In the genomic region with DNA sequence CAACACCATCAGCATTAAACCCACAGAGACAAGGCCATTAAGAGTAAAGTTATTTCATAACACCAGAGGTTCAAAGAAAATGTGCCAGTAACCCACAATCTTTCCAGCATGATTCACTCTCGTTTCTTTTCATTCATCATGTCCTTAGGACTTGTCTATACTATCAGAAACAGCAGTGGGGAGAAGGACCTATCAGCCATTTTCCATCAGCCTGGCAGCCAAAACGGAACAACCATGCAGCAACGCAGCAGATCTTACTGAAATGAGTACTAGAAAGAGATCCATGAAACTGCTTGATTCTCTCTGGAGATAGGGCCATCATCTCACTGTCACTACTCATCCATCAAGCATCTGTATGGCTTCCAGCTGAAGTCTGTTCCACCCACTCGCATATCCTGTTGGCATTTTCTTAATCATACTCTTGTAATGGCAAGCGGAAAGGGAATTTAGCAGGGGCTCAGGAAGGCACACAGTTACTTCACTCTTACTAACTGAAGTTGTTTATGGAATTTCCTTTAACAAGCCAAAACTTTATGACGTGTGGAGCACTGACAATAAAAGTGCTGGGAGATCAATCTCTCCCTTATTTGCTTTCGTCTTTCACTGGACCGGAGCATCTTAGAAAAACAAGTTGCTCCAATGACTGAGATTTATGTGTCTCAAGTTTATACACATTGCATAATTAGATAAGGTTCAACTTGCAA, we compare ENCODE assay signal across 14 cellular contexts.
DNase-seq lines count a peak whose midpoint lies in the region; ATAC-seq, FAIRE-seq and TF ChIP-seq lines count a peak whose summit lies in the region.
"Had no signal": no experiment of that assay in that cellular context is flagged by ENCODE, and none has a peak within 500 bp of the region (broad histone marks: within the 10 kb centered on the region; RNA-seq: fewer than 3 reads in every experiment).

No MANE protein-coding gene starts in this region.

- no peaks in the 10 kb centered on the region for H3K27me3 ChIP-seq in Caco-2 (replicated peaks; ENCODE audit: control insufficient read depth, insufficient read depth, low read length)
- H3K27me3 ChIP-seq in ectodermal cell (ENCODE audit: control insufficient read depth, insufficient read depth, low read length, poor library complexity, severe bottlenecking): no peaks in the 10 kb centered on the region
- no peaks in the 10 kb centered on the region for H3K27me3 ChIP-seq in osteoblast (ENCODE audit: insufficient read depth, low read length)
- H3K27me3 ChIP-seq: testis had no signal

- DNase-seq in Caco-2 (no peak), HTR-8/SVneo (ENCODE audit: insufficient read length, low spot score) (peak; percentile 48), osteoblast (ENCODE audit: insufficient read length, low spot score, missing footprints) (peak; percentile 55), Kasumi-1 (lab: John Stamatoyannopoulos, UW) (no peak)
- DNase-seq: activated CD8-positive, alpha-beta memory T cell treated with anti-CD3 and anti-CD28 coated beads, Interleukin-2, amount 50 U/mL, for 4 hours; effector CD8-positive, alpha-beta T cell; left colon; NCI-H345; testis had no signal

- intact Hi-C loops in Caco-2 (cut with micrococcal nuclease; ENCODE audit: unreplicated experiment): no loop called here

- POLR2A ChIA-PET in Caco-2 (lab: Charles Lee): no interaction called here

- H3K9me3 ChIP-seq in Caco-2 (no peaks in the 10 kb centered on the region), ectodermal cell (ENCODE audit: control insufficient read depth, low read length) (no peaks in the 10 kb centered on the region), osteoblast (ENCODE audit: low read depth, low read length) (no peaks in the 10 kb centered on the region)
- H3K9me3 ChIP-seq: testis had no signal

- no peak for FAIRE-seq in HTR-8/SVneo (lab: Jason Lieb, UNC)

- ATAC-seq in stimulated activated memory B cell treated with anti-CD40 and anti-IgM and Interleukin-4, amounts not matched to agents 10 μg/mL and 1 μg/mL and 100 μg/mL, for 72 hours: no peak
- no peak for ATAC-seq in HG03521 (IDR thresholded peaks at IDR 0.05; ENCODE audit: unreplicated experiment)
- ATAC-seq in HG03196 (IDR thresholded peaks at IDR 0.05; ENCODE audit: unreplicated experiment): no peak
- ATAC-seq: left colon had no signal

- no peaks in the 10 kb centered on the region for H3K36me3 ChIP-seq in Caco-2 (ENCODE audit: control insufficient read depth, insufficient read depth, low read length)
- peaks cover 19% of the 10 kb centered on the region for H3K36me3 ChIP-seq in ectodermal cell (ENCODE audit: control insufficient read depth, insufficient read depth, low read length)
- H3K36me3 ChIP-seq in osteoblast (ENCODE audit: insufficient read depth, low read length): no peaks in the 10 kb centered on the region

- H3K4me1 Mint-ChIP-seq in Caco-2 (ENCODE audit: low read depth, unreplicated experiment): peaks cover 28% of the 10 kb centered on the region
- peaks cover 17% of the 10 kb centered on the region for H3K4me1 Mint-ChIP-seq in stimulated activated memory B cell treated with anti-CD40 and anti-IgM and Interleukin-4, amounts not matched to agents 10 μg/mL and 1 μg/mL and 100 μg/mL, for 72 hours

- H3K36me3 Mint-ChIP-seq in Caco-2 (ENCODE audit: insufficient read depth, unreplicated experiment): peaks cover 50% of the 10 kb centered on the region
- no peaks in the 10 kb centered on the region for H3K36me3 Mint-ChIP-seq in stimulated activated memory B cell treated with anti-CD40 and anti-IgM and Interleukin-4, amounts not matched to agents 10 μg/mL and 1 μg/mL and 100 μg/mL, for 72 hours

- H3K27ac Mint-ChIP-seq in Caco-2 (ENCODE audit: unreplicated experiment): peak overlapping the region; percentile 5
- H3K27ac Mint-ChIP-seq in stimulated activated memory B cell treated with anti-CD40 and anti-IgM and Interleukin-4, amounts not matched to agents 10 μg/mL and 1 μg/mL and 100 μg/mL, for 72 hours: no peak overlapping the region

- CTCF ChIA-PET in Caco-2 (lab: Charles Lee): no interaction called here

- TF ChIP-seq CTCF in Caco-2 (IDR thresholded peaks at IDR 0.05; ENCODE audit: insufficient read depth in 1 of 2, low read depth in 1 of 2, low read length in 1 of 2, severe bottlenecking in 1 of 2, unreplicated experiment in 1 of 2) (no peak), osteoblast (IDR thresholded peaks at IDR 0.05; ENCODE audit: extremely low read depth, low read depth, low read length) (no peak)

- H3K4me3 Mint-ChIP-seq in Caco-2 (ENCODE audit: unreplicated experiment): no peak overlapping the region
- H3K4me3 Mint-ChIP-seq in stimulated activated memory B cell treated with anti-CD40 and anti-IgM and Interleukin-4, amounts not matched to agents 10 μg/mL and 1 μg/mL and 100 μg/mL, for 72 hours: no peak overlapping the region

- H3K9me3 Mint-ChIP-seq in Caco-2 (ENCODE audit: unreplicated experiment): no peaks in the 10 kb centered on the region
- H3K9me3 Mint-ChIP-seq in stimulated activated memory B cell treated with anti-CD40 and anti-IgM and Interleukin-4, amounts not matched to agents 10 μg/mL and 1 μg/mL and 100 μg/mL, for 72 hours: no peaks in the 10 kb centered on the region

- BruUV-seq in Caco-2 (replicated peaks; lab: Mats Ljungman, UMichigan): no TSS peak

- 93% methylated on average over 8 of the region's 8 CpGs for WGBS in ectodermal cell, 2 experiments

- no peaks in the 10 kb centered on the region for H3K79me2 ChIP-seq in osteoblast (ENCODE audit: insufficient read depth, low read length)

- H3K4me2 ChIP-seq in osteoblast (ENCODE audit: insufficient read depth, low read length): peak overlapping the region; percentile 85

- peak overlapping the region; percentile 85 for H2AFZ ChIP-seq in osteoblast (ENCODE audit: low read length)

- H3K27ac ChIP-seq in ectodermal cell (ENCODE audit: insufficient read depth, low read depth, low read length, poor library complexity, severe bottlenecking): peak overlapping the region; percentile 20
- peak overlapping the region; percentile 84 for H3K27ac ChIP-seq in osteoblast (ENCODE audit: low read depth, low read length)
- H3K27ac ChIP-seq: skin epidermis, testis had no signal

- no peaks in the 10 kb centered on the region for H4K20me1 ChIP-seq in osteoblast (ENCODE audit: insufficient read depth, low read length)

- H3K4me3 ChIP-seq in Caco-2 (ENCODE audit: low read depth, low read length): no peak overlapping the region
- no peak overlapping the region for H3K4me3 ChIP-seq in ectodermal cell (ENCODE audit: insufficient read depth, low read depth, low read length)
- peak overlapping the region; percentile 63 for H3K4me3 ChIP-seq in osteoblast (ENCODE audit: insufficient read depth, low read length)
- H3K4me3 ChIP-seq: skin epidermis, testis had no signal

- H3K4me1 ChIP-seq in Caco-2 (peaks cover 24% of the 10 kb centered on the region), ectodermal cell (ENCODE audit: control insufficient read depth, insufficient read depth, low read length) (peaks cover 34% of the 10 kb centered on the region), osteoblast (ENCODE audit: insufficient read depth, low read length) (peaks cover 23% of the 10 kb centered on the region)
- H3K4me1 ChIP-seq: testis had no signal

- no peaks in the 10 kb centered on the region for H3K27me3 Mint-ChIP-seq in Caco-2 (ENCODE audit: insufficient read depth, unreplicated experiment)
- H3K27me3 Mint-ChIP-seq in stimulated activated memory B cell treated with anti-CD40 and anti-IgM and Interleukin-4, amounts not matched to agents 10 μg/mL and 1 μg/mL and 100 μg/mL, for 72 hours: no peaks in the 10 kb centered on the region

Comparison
In these comparisons a context has a peak if more than half of its experiments do, and no peak if none do; other contexts are left out.
1. DNase-seq: peak in HTR-8/SVneo (single experiment) and osteoblast (single experiment); none in Caco-2 (0 of 2) and Kasumi-1 (0 of 2).